ENCODE assay signal across 17 cellular contexts in genomic region chr15:68347392-68347791, GRCh38.
DNase-seq lines count a peak whose midpoint lies in the region; ATAC-seq and TF ChIP-seq lines count a peak whose summit lies in the region.
"Had no signal": no experiment of that assay in that cellular context is flagged by ENCODE, and none has a peak within 500 bp of the region (broad histone marks: within the 10 kb centered on the region; RNA-seq: fewer than 3 reads in every experiment).

No MANE protein-coding gene starts in this region.

- no peak overlapping the region for H3K27ac Mint-ChIP-seq in T-helper 17 cell
- H3K27ac Mint-ChIP-seq in activated CD8-positive, alpha-beta T cell treated with anti-CD3 and anti-CD28 coated beads for 36 hours = no peak overlapping the region
- H3K27ac Mint-ChIP-seq: activated T-helper 17 cell treated with anti-CD3 and anti-CD28 coated beads, Interleukin-2, amount 50 U/mL, for 72 hours; mesothelial cell of epicardium; stimulated activated naive B cell treated with anti-CD40 and anti-IgM and Interleukin-4, amounts not matched to agents 10 μg/mL and 1 μg/mL and 100 μg/mL, for 72 hours had no signal

- no peak overlapping the region for H3K4me3 Mint-ChIP-seq in T-helper 17 cell
- no peak overlapping the region for H3K4me3 Mint-ChIP-seq in activated CD8-positive, alpha-beta T cell treated with anti-CD3 and anti-CD28 coated beads for 36 hours
- H3K4me3 Mint-ChIP-seq: activated T-helper 17 cell treated with anti-CD3 and anti-CD28 coated beads, Interleukin-2, amount 50 U/mL, for 72 hours; mesothelial cell of epicardium; stimulated activated naive B cell treated with anti-CD40 and anti-IgM and Interleukin-4, amounts not matched to agents 10 μg/mL and 1 μg/mL and 100 μg/mL, for 72 hours had no signal

- H3K9me3 ChIP-seq in smooth muscle cell (replicated peaks; ENCODE audit: low read depth) (no peaks in the 10 kb centered on the region), T-helper 17 cell (ENCODE audit: control insufficient read depth, low read length, poor library complexity, severe bottlenecking) (no peaks in the 10 kb centered on the region)
- H3K9me3 ChIP-seq: upper lobe of left lung had no signal

- no peaks in the 10 kb centered on the region for H3K36me3 Mint-ChIP-seq in T-helper 17 cell (ENCODE audit: low read depth)
- no peaks in the 10 kb centered on the region for H3K36me3 Mint-ChIP-seq in activated CD8-positive, alpha-beta T cell treated with anti-CD3 and anti-CD28 coated beads for 36 hours (ENCODE audit: low read depth)
- H3K36me3 Mint-ChIP-seq: mesothelial cell of epicardium; stimulated activated naive B cell treated with anti-CD40 and anti-IgM and Interleukin-4, amounts not matched to agents 10 μg/mL and 1 μg/mL and 100 μg/mL, for 72 hours had no signal

- H3K4me1 ChIP-seq in smooth muscle cell (ENCODE audit: low read depth) = no peaks in the 10 kb centered on the region

- no peaks in the 10 kb centered on the region for H3K9me3 Mint-ChIP-seq in activated CD8-positive, alpha-beta T cell treated with anti-CD3 and anti-CD28 coated beads for 36 hours
- H3K9me3 Mint-ChIP-seq: activated T-helper 17 cell treated with anti-CD3 and anti-CD28 coated beads, Interleukin-2, amount 50 U/mL, for 72 hours; mesothelial cell of epicardium; stimulated activated naive B cell treated with anti-CD40 and anti-IgM and Interleukin-4, amounts not matched to agents 10 μg/mL and 1 μg/mL and 100 μg/mL, for 72 hours had no signal

- H3K27ac ChIP-seq in smooth muscle cell (ENCODE audit: low read depth) = peak overlapping the region; percentile 78
- H3K27ac ChIP-seq: skin epidermis, upper lobe of left lung had no signal

- ATAC-seq in T-helper 17 cell = no peak
- no peak for ATAC-seq in activated CD8-positive, alpha-beta T cell treated with anti-CD3 and anti-CD28 coated beads for 36 hours
- ATAC-seq: activated T-helper 17 cell treated with anti-CD3 and anti-CD28 coated beads, Interleukin-2, amount 50 U/mL, for 72 hours; stimulated activated naive B cell treated with anti-CD40 and anti-IgM and Interleukin-4, amounts not matched to agents 10 μg/mL and 1 μg/mL and 100 μg/mL, for 72 hours had no signal

- POLR2A ChIA-PET in activated CD8-positive, alpha-beta T cell treated with anti-CD3 and anti-CD28 coated beads for 36 hours (lab: Charles Lee) = interaction anchor here (0.9 kb wide), 1 partner anchor 9 kb away, joined by 3 read pairs; no protein-coding TSS in a partner anchor

- TF ChIP-seq CTCF in HFF-Myc (IDR thresholded peaks at IDR 0.05; ENCODE audit: low read depth, low read length, missing control alignments) (no peak), fibroblast of villous mesenchyme (IDR thresholded peaks at IDR 0.05; ENCODE audit: insufficient read depth, low read depth, low read length) (no peak), smooth muscle cell (IDR thresholded peaks at IDR 0.05; ENCODE audit: borderline replicate concordance, insufficient read depth, poor library complexity, severe bottlenecking) (no peak)
- no peak for TF ChIP-seq CTCF in activated CD8-positive, alpha-beta T cell treated with anti-CD3 and anti-CD28 coated beads for 36 hours (IDR thresholded peaks at IDR 0.05)

- H4K20me1 ChIP-seq in smooth muscle cell (ENCODE audit: low read depth) = no peaks in the 10 kb centered on the region

- DNase-seq in HFF-Myc (ENCODE audit: extremely low read depth, low read depth) = peak; percentile 75
- peak; percentile 61 for DNase-seq in amniotic epithelial cell (ENCODE audit: low read depth)
- DNase-seq in fibroblast of villous mesenchyme (ENCODE audit: low read depth) = peak; percentile 49
- no peak for DNase-seq in smooth muscle cell (lab: John Stamatoyannopoulos, UW; ENCODE audit: unreplicated experiment)
- DNase-seq in HK-2 (ENCODE audit: unreplicated experiment) = no peak
- no peak for DNase-seq in T-helper 17 cell
- no peak for DNase-seq in activated CD8-positive, alpha-beta T cell treated with anti-CD3 and anti-CD28 coated beads for 36 hours
- DNase-seq: anterior cingulate cortex; C1 segment of cervical spinal cord; effector CD4-positive, alpha-beta T cell; NCI-H345; stimulated activated naive B cell treated with anti-CD40 and anti-IgM and Interleukin-4, amounts not matched to agents 10 μg/mL and 1 μg/mL and 100 μg/mL, for 72 hours; upper lobe of left lung had no signal

- peaks cover 35% of the 10 kb centered on the region for H3K27me3 Mint-ChIP-seq in T-helper 17 cell
- no peaks in the 10 kb centered on the region for H3K27me3 Mint-ChIP-seq in activated CD8-positive, alpha-beta T cell treated with anti-CD3 and anti-CD28 coated beads for 36 hours
- H3K27me3 Mint-ChIP-seq: activated T-helper 17 cell treated with anti-CD3 and anti-CD28 coated beads, Interleukin-2, amount 50 U/mL, for 72 hours had no signal

- WGBS in smooth muscle cell (ENCODE audit: low lambda C conversion rate) = 34% methylated on average over 7 of the region's 7 CpGs

- H2AFZ ChIP-seq in smooth muscle cell (ENCODE audit: low read depth) = no peak overlapping the region

- CTCF ChIA-PET in activated CD8-positive, alpha-beta T cell treated with anti-CD3 and anti-CD28 coated beads for 36 hours (lab: Charles Lee) = no interaction called here

- peaks cover 9% of the 10 kb centered on the region for H3F3A ChIP-seq in smooth muscle cell (ENCODE audit: low read depth)

- H3K9ac ChIP-seq in smooth muscle cell (ENCODE audit: low read depth) = no peak overlapping the region

- no peaks in the 10 kb centered on the region for H3K79me2 ChIP-seq in smooth muscle cell (ENCODE audit: low read depth)

- no peaks in the 10 kb centered on the region for H3K36me3 ChIP-seq in smooth muscle cell (ENCODE audit: low read depth)
- H3K36me3 ChIP-seq: upper lobe of left lung had no signal

- no peak overlapping the region for H3K4me3 ChIP-seq in HFF-Myc (replicated peaks; ENCODE audit: low read depth, low read length)
- no peak overlapping the region for H3K4me3 ChIP-seq in fibroblast of villous mesenchyme (ENCODE audit: low read depth, low read length)
- H3K4me3 ChIP-seq in smooth muscle cell = no peak overlapping the region
- H3K4me3 ChIP-seq: K562, skin epidermis, upper lobe of left lung had no signal

- intact Hi-C loops in activated CD8-positive, alpha-beta T cell treated with anti-CD3 and anti-CD28 coated beads for 36 hours (cut with micrococcal nuclease) = no loop called here

- H3K4me1 Mint-ChIP-seq in T-helper 17 cell = peaks cover 7% of the 10 kb centered on the region
- H3K4me1 Mint-ChIP-seq in activated CD8-positive, alpha-beta T cell treated with anti-CD3 and anti-CD28 coated beads for 36 hours (ENCODE audit: low read depth) = peaks cover 5% of the 10 kb centered on the region

- peak overlapping the region; percentile 15 for H3K4me2 ChIP-seq in smooth muscle cell

- H3K27me3 ChIP-seq in smooth muscle cell (ENCODE audit: low read depth) = no peaks in the 10 kb centered on the region
- H3K27me3 ChIP-seq: upper lobe of left lung had no signal

Comparison
In these comparisons a context has a peak if more than half of its experiments do, and no peak if none do; other contexts are left out.
1. DNase-seq: peak in HFF-Myc (single experiment), amniotic epithelial cell (single experiment) and fibroblast of villous mesenchyme (single experiment); none in smooth muscle cell (single experiment), HK-2 (single experiment), T-helper 17 cell (0 of 3) and activated CD8-positive, alpha-beta T cell treated with anti-CD3 and anti-CD28 coated beads for 36 hours (single experiment).